In the genomic region with DNA sequence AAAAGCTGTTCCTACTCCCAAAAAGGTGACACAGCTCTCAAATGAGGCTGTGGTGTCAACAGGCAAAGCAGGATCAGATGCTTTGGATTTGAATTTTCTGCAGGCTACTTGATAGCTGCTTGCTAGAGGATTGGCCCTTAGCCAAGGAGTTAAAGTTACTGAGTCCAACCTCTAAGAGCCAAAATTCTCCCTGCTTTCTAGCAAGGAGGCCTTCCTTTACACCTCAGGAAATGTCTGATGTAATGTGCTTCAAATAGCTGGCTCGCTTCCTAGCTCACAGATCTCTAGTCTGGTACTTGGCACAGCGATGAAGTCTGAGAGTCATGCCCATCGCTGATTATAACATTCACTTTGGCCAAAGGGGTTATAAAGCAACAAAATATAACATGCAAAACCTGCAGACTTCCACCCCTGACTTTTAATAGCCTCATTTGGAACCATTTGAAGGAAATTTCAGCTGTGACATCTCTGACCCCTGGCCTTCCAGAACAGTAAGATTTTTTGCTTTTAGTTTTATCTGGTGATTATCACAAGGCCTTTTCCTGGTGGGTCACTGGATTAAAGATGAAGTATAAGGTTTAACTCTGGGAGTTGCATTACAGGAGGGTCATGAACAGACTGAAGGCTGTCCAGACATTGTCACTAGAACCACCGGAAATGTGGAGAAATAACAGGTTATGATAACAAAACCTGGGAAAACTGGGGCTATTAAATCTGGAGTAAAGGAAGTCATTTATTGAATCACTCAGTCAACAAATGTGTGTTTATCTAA, we compare ENCODE assay signal across 11 cellular contexts.
DNase-seq lines count a peak whose midpoint lies in the region; ATAC-seq, FAIRE-seq and TF ChIP-seq lines count a peak whose summit lies in the region.
"Had no signal": no experiment of that assay in that cellular context is flagged by ENCODE, and none has a peak within 500 bp of the region (broad histone marks: within the 10 kb centered on the region; RNA-seq: fewer than 3 reads in every experiment).

No MANE protein-coding gene starts in this region.

- no peak overlapping the region for H2AFZ ChIP-seq in HepG2 (ENCODE audit: low read length)

- DNase-seq in HepG2 (ENCODE audit: low spot score), result no peak
- no peak for DNase-seq in left colon
- peak in 1 of 2 donors; percentile 46 for DNase-seq in aorta
- no peak for DNase-seq in activated T-cell treated with anti-CD3 and anti-CD28 coated beads, Interleukin-2, amount 50 U/mL, for 4 hours
- no peak for DNase-seq in effector memory CD8-positive, alpha-beta T cell

- ATAC-seq in HepG2 (no peak), left colon (peak; percentile 49), aorta (ENCODE audit: low FRiP score) (peak; percentile 61), HG03439 (IDR thresholded peaks at IDR 0.05; ENCODE audit: unreplicated experiment) (no peak)
- no peak for ATAC-seq in activated T-cell treated with anti-CD3 and anti-CD28 coated beads, Interleukin-2, amount 50 U/mL, for 4 hours
- no peak for ATAC-seq in effector memory CD8-positive, alpha-beta T cell (replicated peaks)

- H3K79me2 ChIP-seq in HepG2 (ENCODE audit: insufficient read depth, low read length), result no peaks in the 10 kb centered on the region

- TF ChIP-seq RAD21 in liver (IDR thresholded peaks at IDR 0.05) (no peak), HepG2 (CRISPR knock-in tag; IDR thresholded peaks at IDR 0.05) (no peak)

- TF ChIP-seq EP300 in HepG2 (IDR thresholded peaks at IDR 0.05; ENCODE audit: low read depth in 2 of 2, low read length in 2 of 2) (no peak), HepG2 (CRISPR knock-in tag; IDR thresholded peaks at IDR 0.05; ENCODE audit: borderline replicate concordance) (no peak)

- peaks cover 25% of the 10 kb centered on the region for H3K4me1 Mint-ChIP-seq in brain
- H3K4me1 Mint-ChIP-seq in activated T-cell treated with anti-CD3 and anti-CD28 coated beads, Interleukin-2, amount 50 U/mL, for 4 hours (ENCODE audit: low read depth), result no peaks in the 10 kb centered on the region
- no peaks in the 10 kb centered on the region for H3K4me1 Mint-ChIP-seq in effector memory CD8-positive, alpha-beta T cell (ENCODE audit: low read depth in 2 of 2)

- CTCF ChIA-PET in HepG2 (lab: Yijun Ruan, JAX; ENCODE audit: low intra/inter-chr PET ratio, low total read pairs), result no interaction called here

- H3K4me3 Mint-ChIP-seq in brain, result no peak overlapping the region
- no peak overlapping the region for H3K4me3 Mint-ChIP-seq in activated T-cell treated with anti-CD3 and anti-CD28 coated beads, Interleukin-2, amount 50 U/mL, for 4 hours
- H3K4me3 Mint-ChIP-seq in effector memory CD8-positive, alpha-beta T cell, result no peak overlapping the region

- no peaks in the 10 kb centered on the region for H3K9me3 Mint-ChIP-seq in brain
- no peaks in the 10 kb centered on the region for H3K9me3 Mint-ChIP-seq in activated T-cell treated with anti-CD3 and anti-CD28 coated beads, Interleukin-2, amount 50 U/mL, for 4 hours
- H3K9me3 Mint-ChIP-seq in effector memory CD8-positive, alpha-beta T cell, result no peaks in the 10 kb centered on the region

- peaks cover 4% of the 10 kb centered on the region for H3K36me3 Mint-ChIP-seq in brain
- H3K36me3 Mint-ChIP-seq in activated T-cell treated with anti-CD3 and anti-CD28 coated beads, Interleukin-2, amount 50 U/mL, for 4 hours (ENCODE audit: insufficient read depth), result peaks cover 4% of the 10 kb centered on the region
- no peaks in the 10 kb centered on the region for H3K36me3 Mint-ChIP-seq in effector memory CD8-positive, alpha-beta T cell (ENCODE audit: insufficient read depth)

- TF ChIP-seq CTCF in liver (IDR thresholded peaks at IDR 0.05; ENCODE audit: low read depth, low read length, missing input control), result no peak
- TF ChIP-seq CTCF in HepG2 (CRISPR knock-in tag; IDR thresholded peaks at IDR 0.05), result no peak
- TF ChIP-seq CTCF in brain (conservative IDR thresholded peaks at IDR 0.05), result no peak

- intact Hi-C loops in HepG2 (cut with micrococcal nuclease; ENCODE audit: unreplicated experiment), result no loop called here
- intact Hi-C loops in left colon (cut with DNase I, micrococcal nuclease), result loop anchor here in 1 of 2 donors (10.0 kb wide), 1 partner anchor 255 kb away; no protein-coding TSS in a partner anchor
- intact Hi-C loops in aorta (cut with DNase I), result loop anchor here in 1 of 2 donors (5.0 kb wide), 1 partner anchor 188 kb away; a partner anchor contains a TSS

- H3K9me3 ChIP-seq in liver (ENCODE audit: control insufficient read depth in 4 of 4, low read length in 3 of 4) (no peaks in the 10 kb centered on the region), HepG2 (ENCODE audit: low read length) (no peaks in the 10 kb centered on the region), aorta (ENCODE audit: control insufficient read depth, low read length) (no peaks in the 10 kb centered on the region)
- H3K9me3 ChIP-seq: neutrophil had no signal

- no peaks in the 10 kb centered on the region for H4K20me1 ChIP-seq in HepG2 (ENCODE audit: insufficient read depth, low read length)

- 70% methylated on average over 4 of the region's 4 CpGs for WGBS in liver
- WGBS in HepG2 (ENCODE audit: low lambda C conversion rate), result 91% methylated on average over 4 of the region's 4 CpGs
- WGBS in aorta, 2 donors, result 22% methylated on average over 4 of the region's 4 CpGs

- no peaks in the 10 kb centered on the region for H3K27me3 ChIP-seq in liver (ENCODE audit: control insufficient read depth in 4 of 4, insufficient read depth in 4 of 4, low read length in 3 of 4)
- no peaks in the 10 kb centered on the region; a peak in 1 of 5 replicates for H3K27me3 ChIP-seq in HepG2 (ENCODE audit: control insufficient read depth in 1 of 2, insufficient read depth in 2 of 2, low read length in 2 of 2)
- H3K27me3 ChIP-seq in aorta (ENCODE audit: control insufficient read depth in 1 of 2, insufficient read depth in 2 of 2, low read length in 1 of 2), result no peaks in the 10 kb centered on the region
- H3K27me3 ChIP-seq: neutrophil had no signal

- no TSS peak for BruUV-seq in HepG2 (replicated peaks; lab: Mats Ljungman, UMichigan)

- peak overlapping the region; percentile 26 to 86 (median 58) for H3K27ac Mint-ChIP-seq in brain
- no peak overlapping the region for H3K27ac Mint-ChIP-seq in effector memory CD8-positive, alpha-beta T cell

- H3K4me1 ChIP-seq in liver (ENCODE audit: control insufficient read depth in 4 of 4, insufficient read depth in 4 of 4, low read length in 3 of 4) (no peaks in the 10 kb centered on the region), HepG2 (ENCODE audit: insufficient read depth, low read length) (peaks cover 58% of the 10 kb centered on the region), aorta (ENCODE audit: control insufficient read depth in 1 of 2, insufficient read depth in 2 of 2, low read length in 2 of 2) (peaks cover 0 to 3% of the 10 kb centered on the region in 2 donors)

- H3K27me3 Mint-ChIP-seq in brain, result no peaks in the 10 kb centered on the region
- H3K27me3 Mint-ChIP-seq in activated T-cell treated with anti-CD3 and anti-CD28 coated beads, Interleukin-2, amount 50 U/mL, for 4 hours (ENCODE audit: low read depth), result peaks cover 2% of the 10 kb centered on the region
- H3K27me3 Mint-ChIP-seq in effector memory CD8-positive, alpha-beta T cell, result peaks cover 25 to 38% of the 10 kb centered on the region in 2 donors

- H3K36me3 ChIP-seq in liver (ENCODE audit: control insufficient read depth in 4 of 4, insufficient read depth in 3 of 4, low read depth in 1 of 4, low read length in 3 of 4) (no peaks in the 10 kb centered on the region), HepG2 (replicated peaks in 1 of 2; ENCODE audit: control insufficient read depth in 1 of 2, insufficient read depth in 2 of 2, low read length in 2 of 2) (no peaks in the 10 kb centered on the region), aorta (ENCODE audit: control insufficient read depth in 1 of 2, insufficient read depth in 2 of 2, low read length in 1 of 2) (peaks cover 3 to 8% of the 10 kb centered on the region in 2 donors)
- H3K36me3 ChIP-seq: neutrophil had no signal

- no peak overlapping the region for H3K4me2 ChIP-seq in HepG2 (ENCODE audit: low read depth, low read length)

- POLR2A ChIA-PET in HepG2 (lab: Yijun Ruan, JAX), result no interaction called here

- no peak overlapping the region for H3K9ac ChIP-seq in liver (ENCODE audit: low read depth in 1 of 2, low read length in 2 of 2)
- no peak overlapping the region for H3K9ac ChIP-seq in HepG2 (ENCODE audit: insufficient read depth, low read depth, low read length)

- in situ Hi-C loops in HepG2 (cut with HindIII; ENCODE audit: extremely low pct_ligation_motif_present, low pct_unique_long_range_greater_than_20kb), result no loop called here

- no peak for TF ChIP-seq POLR2A in HepG2 (IDR thresholded peaks at IDR 0.05; ENCODE audit: insufficient read depth in 1 of 2, low read depth in 2 of 2, low read length in 2 of 2)

- no peak for FAIRE-seq in HepG2 (lab: Jason Lieb, UNC)
- FAIRE-seq: endometrium had no signal

- H3K4me3 ChIP-seq in liver (ENCODE audit: low read depth in 1 of 3, low read length in 3 of 3) (no peak overlapping the region), HepG2 (replicated peaks in 1 of 3; ENCODE audit: insufficient read depth in 1 of 3, low read depth in 2 of 3, low read length in 3 of 3) (no peak overlapping the region), aorta (ENCODE audit: low read length in 2 of 2) (no peak overlapping the region)

- H3K27ac ChIP-seq in liver (ENCODE audit: low read depth in 1 of 2, low read length in 2 of 2) (no peak overlapping the region), HepG2 (ENCODE audit: extremely low read length, insufficient read depth, low read length) (no peak overlapping the region), aorta (ENCODE audit: low read depth in 1 of 2, low read length in 2 of 2) (peak overlapping the region in 1 of 2 donors; percentile 57)
- H3K27ac ChIP-seq: C4-2B, neutrophil had no signal

TF ChIP-seq in liver, 16 proteins besides CTCF, POLR2A, EP300 and RAD21 (continues in another document):
- TF ChIP-seq TAF1 (conservative IDR thresholded peaks at IDR 0.05), result no peak
- no peak for TF ChIP-seq HNF4G (IDR thresholded peaks at IDR 0.05)
- TF ChIP-seq, protein P1, sequence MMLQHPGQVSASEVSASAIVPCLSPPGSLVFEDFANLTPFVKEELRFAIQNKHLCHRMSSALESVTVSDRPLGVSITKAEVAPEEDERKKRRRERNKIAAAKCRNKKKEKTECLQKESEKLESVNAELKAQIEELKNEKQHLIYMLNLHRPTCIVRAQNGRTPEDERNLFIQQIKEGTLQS (IDR thresholded peaks at IDR 0.05), result no peak

TF ChIP-seq in HepG2, 621 proteins besides CTCF, POLR2A, EP300 and RAD21 (continues in another document):
- no peak for TF ChIP-seq SSRP1 (CRISPR knock-in tag; IDR thresholded peaks at IDR 0.05)
- TF ChIP-seq ZNF124 (CRISPR knock-in tag; IDR thresholded peaks at IDR 0.05), result no peak
- TF ChIP-seq, protein P2, sequence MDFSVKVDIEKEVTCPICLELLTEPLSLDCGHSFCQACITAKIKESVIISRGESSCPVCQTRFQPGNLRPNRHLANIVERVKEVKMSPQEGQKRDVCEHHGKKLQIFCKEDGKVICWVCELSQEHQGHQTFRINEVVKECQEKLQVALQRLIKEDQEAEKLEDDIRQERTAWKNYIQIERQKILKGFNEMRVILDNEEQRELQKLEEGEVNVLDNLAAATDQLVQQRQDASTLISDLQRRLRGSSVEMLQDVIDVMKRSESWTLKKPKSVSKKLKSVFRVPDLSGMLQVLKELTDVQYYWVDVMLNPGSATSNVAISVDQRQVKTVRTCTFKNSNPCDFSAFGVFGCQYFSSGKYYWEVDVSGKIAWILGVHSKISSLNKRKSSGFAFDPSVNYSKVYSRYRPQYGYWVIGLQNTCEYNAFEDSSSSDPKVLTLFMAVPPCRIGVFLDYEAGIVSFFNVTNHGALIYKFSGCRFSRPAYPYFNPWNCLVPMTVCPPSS (IDR thresholded peaks at IDR 0.05), result no peak

Comparison
In these comparisons a context has a peak if more than half of its experiments do, and no peak if none do; other contexts are left out.
1. ATAC-seq: peak in left colon (single experiment) and aorta (single experiment); none in HepG2 (single experiment), activated T-cell treated with anti-CD3 and anti-CD28 coated beads, Interleukin-2, amount 50 U/mL, for 4 hours (0 of 2), HG03439 (single experiment) and effector memory CD8-positive, alpha-beta T cell (single experiment).
2. H3K27ac Mint-ChIP-seq: peak in brain (5 of 5); none in effector memory CD8-positive, alpha-beta T cell (0 of 2).